ENCODE assay signal across 28 cellular contexts in genomic region chr1:61397495-61397894, GRCh38.
"Had no signal": no experiment of that assay in that cellular context is flagged by ENCODE, and none has a peak within 500 bp of the region (broad histone marks: within the 10 kb centered on the region; RNA-seq: fewer than 3 reads in every experiment).

No MANE protein-coding gene starts in this region.

- ATAC-seq: activated naive CD8-positive, alpha-beta T cell treated with anti-CD3 and anti-CD28 coated beads, Interleukin-2, amount 50 U/mL, for 24 hours; left ventricle myocardium superior; naive thymus-derived CD8-positive, alpha-beta T cell; right cardiac atrium; stimulated activated effector memory CD8-positive, alpha-beta T cell treated with anti-CD3 and anti-CD28 coated beads, Interleukin-12 subunit alpha, Interleukin-12 subunit beta, amount 100 ng/mL, for 72 hours had no signal

- H3K27me3 ChIP-seq: breast epithelium, suprapubic skin had no signal

- H3K9me3 ChIP-seq: breast epithelium, SK-N-SH, suprapubic skin had no signal

- H3K4me1 ChIP-seq: breast epithelium had no signal

- DNase-seq: activated CD4-positive, alpha-beta memory T cell treated with anti-CD3 and anti-CD28 coated beads for 36 hours; activated CD4-positive, alpha-beta T cell treated with anti-CD3 and anti-CD28 coated beads, Interleukin-2, amount 10 ng/mL, durations not matched to agents 24 days and 14 days; activated CD4-positive, CD25-positive, alpha-beta regulatory T cell treated with anti-CD3 and anti-CD28 coated beads, Interleukin-2, amount 50 U/mL, for 72 hours; activated CD8-positive, alpha-beta memory T cell treated with anti-CD3 and anti-CD28 coated beads, Interleukin-2, amount 50 U/mL, for 4 hours; activated gamma-delta T cell; activated naive CD4-positive, alpha-beta T cell treated with anti-CD3 and anti-CD28 coated beads, Interleukin-2, amount 50 U/mL, for 16 hours; activated naive CD8-positive, alpha-beta T cell treated with anti-CD3 and anti-CD28 coated beads, Interleukin-2, amount 50 U/mL, for 24 hours; activated T-cell treated with anti-CD3 and anti-CD28 coated beads, Interleukin-2, amount 50 U/mL, for 24 hours; amygdala; effector CD4-positive, alpha-beta T cell; hippocampal formation; left cardiac atrium; left ventricle myocardium superior; midbrain; naive thymus-derived CD8-positive, alpha-beta T cell; occipital lobe; right cardiac atrium; SK-N-SH; stimulated activated CD4-positive, alpha-beta T cell treated with anti-CD3 and anti-CD28 coated beads, Interleukin-12 subunit alpha, Interleukin-12 subunit beta, amount 100 ng/mL, for 4 hours; stimulated activated CD4-positive, alpha-beta T cell treated with anti-CD3 and anti-CD28 coated beads, Interleukin-4, amount 100 ng/mL, for 1 hour; SW 1271; T-helper 9 cell had no signal

- H3K27ac ChIP-seq: breast epithelium, neural progenitor cell, parathyroid adenoma, skin epidermis, suprapubic skin had no signal

- H3K36me3 ChIP-seq: breast epithelium, neural progenitor cell, suprapubic skin had no signal

- H3K4me3 ChIP-seq: breast epithelium, neural progenitor cell, skin epidermis, suprapubic skin had no signal

- H3K9ac ChIP-seq: neural progenitor cell, parathyroid adenoma, SK-N-SH had no signal
